In the genomic region with DNA sequence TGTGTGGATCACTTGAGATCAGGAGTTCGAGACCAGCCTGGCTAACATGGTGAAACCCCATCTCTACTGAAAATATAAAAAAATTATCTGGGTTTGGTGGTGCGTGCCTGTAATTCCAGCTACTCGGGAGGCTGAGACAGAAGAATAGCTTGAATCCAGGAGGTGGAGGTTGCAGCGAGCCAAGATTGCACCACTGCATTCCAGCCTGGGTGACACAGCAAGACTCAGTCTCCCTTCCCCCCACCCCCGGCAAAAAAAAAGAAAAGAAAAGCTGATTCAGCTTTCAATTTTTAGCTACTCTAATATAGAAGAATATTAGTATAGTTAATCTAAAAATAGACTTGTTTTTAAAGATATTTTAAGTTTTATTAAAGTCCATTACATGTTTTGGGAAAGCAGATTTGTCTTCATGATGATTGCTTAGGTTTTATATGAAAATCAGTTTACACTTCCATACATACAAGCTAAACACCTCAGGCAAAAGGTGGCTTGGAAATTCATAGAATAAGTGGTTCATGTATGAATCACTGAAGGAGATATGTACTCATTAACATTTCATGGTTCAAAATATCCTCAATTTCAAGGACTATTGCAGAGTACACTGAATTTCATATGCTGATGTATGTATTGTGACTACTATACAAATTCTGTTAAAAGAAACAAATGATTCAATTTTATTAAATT, we compare ENCODE assay signal across 21 cellular contexts.
DNase-seq lines count a peak whose midpoint lies in the region; ATAC-seq, FAIRE-seq and TF ChIP-seq lines count a peak whose summit lies in the region.
"Had no signal": no experiment of that assay in that cellular context is flagged by ENCODE, and none has a peak within 500 bp of the region (broad histone marks: within the 10 kb centered on the region; RNA-seq: fewer than 3 reads in every experiment).

No MANE protein-coding gene starts in this region.

- no peaks in the 10 kb centered on the region for H3K79me1 ChIP-seq in H1 (ENCODE audit: low read depth, low read length)
- no peaks in the 10 kb centered on the region for H3K79me1 ChIP-seq in mesenchymal stem cell (replicated peaks; ENCODE audit: low read length, poor library complexity, severe bottlenecking)

- H3K9ac ChIP-seq in H1 (replicated peaks in 1 of 4; ENCODE audit: extremely low read depth in 1 of 4, low read depth in 3 of 4, low read length in 3 of 4), result no peak overlapping the region
- no peak overlapping the region for H3K9ac ChIP-seq in mesenchymal stem cell (ENCODE audit: low read length)

- H3K9me3 ChIP-seq in H1 (ENCODE audit: insufficient read depth in 2 of 2, low read depth in 1 of 2, low read length in 1 of 2) (no peaks in the 10 kb centered on the region), mesenchymal stem cell (ENCODE audit: control insufficient read depth, low read length) (no peaks in the 10 kb centered on the region), upper lobe of left lung (no peaks in the 10 kb centered on the region)
- H3K9me3 ChIP-seq: SJCRH30 had no signal

- H3K56ac ChIP-seq in H1 (replicated peaks; ENCODE audit: insufficient read length, low read depth, low read length), result no peak overlapping the region

- H4K5ac ChIP-seq in H1 (ENCODE audit: insufficient read length, low read depth, low read length), result no peak overlapping the region

- H2BK12ac ChIP-seq in H1 (ENCODE audit: low read depth, low read length) (no peak overlapping the region), mesenchymal stem cell (ENCODE audit: low read length in 2 of 2) (no peak overlapping the region)

- no peak overlapping the region for H3K23ac ChIP-seq in H1 (ENCODE audit: insufficient read length)
- no peak overlapping the region for H3K23ac ChIP-seq in mesenchymal stem cell (ENCODE audit: low read length in 2 of 2)

- H4K91ac ChIP-seq in H1 (replicated peaks; ENCODE audit: insufficient read length, low read length) (no peak overlapping the region), mesenchymal stem cell (ENCODE audit: low read length) (no peak overlapping the region)

- no peak overlapping the region for H2BK15ac ChIP-seq in H1 (ENCODE audit: low read length)
- no peak overlapping the region for H2BK15ac ChIP-seq in mesenchymal stem cell (ENCODE audit: low read depth, poor library complexity, severe bottlenecking)

- H2BK120ac ChIP-seq in H1 (replicated peaks; ENCODE audit: low read depth, low read length) (no peak overlapping the region), mesenchymal stem cell (ENCODE audit: low read depth, low read length) (no peak overlapping the region)

- H3K4me1 ChIP-seq in H1 (replicated peaks in 1 of 4; ENCODE audit: control insufficient read depth in 3 of 4, insufficient read depth in 4 of 4, low read length in 3 of 4) (peaks cover 0 to 6% (median 0%) of the 10 kb centered on the region in 4 experiments; a peak in 1 of 7 replicates), mesenchymal stem cell (ENCODE audit: control insufficient read depth, insufficient read depth, low read depth, low read length) (peaks cover 3% of the 10 kb centered on the region), upper lobe of left lung (no peaks in the 10 kb centered on the region)
- H3K4me1 ChIP-seq: SJCRH30 had no signal

- H2BK5ac ChIP-seq in H1 (ENCODE audit: low read depth, low read length) (no peak overlapping the region), mesenchymal stem cell (ENCODE audit: low read depth, low read length, poor library complexity, severe bottlenecking) (no peak overlapping the region)

- 96% methylated on average over 5 of the region's 5 CpGs; no CpG with 5 or more reads in 1 of the 2 experiments for WGBS in H1 (ENCODE audit: extremely low coverage in 1 of 2, insufficient coverage in 1 of 2, insufficient read length in 1 of 2, insufficient replicate concordance in 2 of 2, low coverage in 1 of 2, low lambda C conversion rate in 2 of 2, missing lambda C conversion rate in 1 of 2), 2 experiments
- 100% methylated on average over 1 of the region's 5 CpGs for WGBS in mesenchymal stem cell
- WGBS in upper lobe of left lung, 2 donors, result 90% methylated on average over 5 of the region's 5 CpGs

- no peak overlapping the region for H2AFZ ChIP-seq in H1 (ENCODE audit: low read length)
- no peak overlapping the region for H2AFZ ChIP-seq in mesenchymal stem cell (ENCODE audit: low read depth, low read length)

- H2BK20ac ChIP-seq in H1 (ENCODE audit: low read length), result no peak overlapping the region

- FAIRE-seq in H1 (lab: Jason Lieb, UNC), result no peak
- FAIRE-seq: A204.1, GM19239 had no signal

- H2AK5ac ChIP-seq in H1 (ENCODE audit: low read depth, low read length) (no peak overlapping the region), mesenchymal stem cell (ENCODE audit: low read length, severe bottlenecking) (no peak overlapping the region)

- H4K8ac ChIP-seq in H1 (ENCODE audit: extremely low read depth, insufficient read depth, low read length) (no peak overlapping the region), mesenchymal stem cell (ENCODE audit: low read length) (no peak overlapping the region)

- peak; percentile 11 for DNase-seq in EH (ENCODE audit: low read depth)
- DNase-seq in M059J (ENCODE audit: low read depth), result peak; percentile 2
- DNase-seq in H1 (ENCODE audit: low read depth in 1 of 2, low spot score in 2 of 2), result no peak
- peak; percentile 15 for DNase-seq in mesenchymal stem cell
- DNase-seq in stimulated activated CD4-positive, alpha-beta T cell treated with anti-CD3 and anti-CD28 coated beads, Interleukin-4, amount 100 ng/mL, for 24 hours, result no peak
- no peak for DNase-seq in upper lobe of left lung
- no peak for DNase-seq in SIG-M5 treated with dmso at 0.1 percent for 504 hours (lab: John Stamatoyannopoulos, UW; ENCODE audit: unreplicated experiment)
- DNase-seq: COR-L47; H7; NCI-H1417 treated with DMSO at 0.1 percent for 48 hours; NCI-H2029; NCI-H2171 treated with DMSO at 0.1 percent for 48 hours; NCI-H446 treated with DMSO at 0.1 percent for 48 hours; NK-92 treated with Interleukin-12 subunit alpha and Interleukin-12 subunit beta, amount 100 ng/mL, for 24 hours; OCI-M1; RPMI8226; SJCRH30 had no signal

- no peak for ATAC-seq in upper lobe of left lung (ENCODE audit: low FRiP score in 2 of 2)

- H3K27me3 ChIP-seq in H1 (replicated peaks in 1 of 4; ENCODE audit: control insufficient read depth in 3 of 4, extremely low read depth in 1 of 4, insufficient read depth in 3 of 4, low read length in 3 of 4) (no peaks in the 10 kb centered on the region), mesenchymal stem cell (ENCODE audit: control insufficient read depth in 1 of 2, insufficient read depth in 1 of 2, low read length in 2 of 2) (no peaks in the 10 kb centered on the region), upper lobe of left lung (no peaks in the 10 kb centered on the region)
- H3K27me3 ChIP-seq: SJCRH30 had no signal

- CTCF ChIA-PET in H1 (lab: Charles Lee; ENCODE audit: partially characterized antibody), result interaction anchor here (0.7 to 1.5 kb wide), 3 partner anchors 10 to 56 kb away, joined by 3 read pairs; no protein-coding TSS in a partner anchor

- H3K79me2 ChIP-seq in H1 (ENCODE audit: control insufficient read depth in 1 of 2, insufficient read depth in 2 of 2, low read length in 2 of 2), result no peaks in the 10 kb centered on the region

- no peaks in the 10 kb centered on the region for H3K23me2 ChIP-seq in H1 (ENCODE audit: low read depth, low read length)

- no peak for TF ChIP-seq POLR2A in H1 (IDR thresholded peaks at IDR 0.05; ENCODE audit: control extremely low read depth in 1 of 2, low read depth in 2 of 2, low read length in 2 of 2)
- TF ChIP-seq POLR2A in upper lobe of left lung (IDR thresholded peaks at IDR 0.05), result no peak

- H4K20me1 ChIP-seq in H1 (replicated peaks in 1 of 2; ENCODE audit: control insufficient read depth in 1 of 2, insufficient read depth in 2 of 2, low read length in 2 of 2), result no peaks in the 10 kb centered on the region

- H3K4me2 ChIP-seq in H1 (ENCODE audit: insufficient read depth in 1 of 2, low read depth in 2 of 2, low read length in 2 of 2), result no peak overlapping the region
- no peak overlapping the region for H3K4me2 ChIP-seq in mesenchymal stem cell (ENCODE audit: low read length, poor library complexity, severe bottlenecking)

- POLR2A ChIA-PET in H1 (lab: Charles Lee; ENCODE audit: partially characterized antibody), result no interaction called here

- H3K27ac ChIP-seq in H1 (ENCODE audit: low read depth, low read length), result no peak overlapping the region
- H3K27ac ChIP-seq in mesenchymal stem cell (ENCODE audit: low read length, poor library complexity, severe bottlenecking), result no peak overlapping the region
- H3K27ac ChIP-seq in upper lobe of left lung, result no peak overlapping the region
- H3K27ac ChIP-seq: C4-2B, HL-60, SJCRH30 had no signal

- no peak for TF ChIP-seq RAD21 in H1 (IDR thresholded peaks at IDR 0.05 in 1 of 2, conservative IDR thresholded peaks at IDR 0.05 in 1 of 2; ENCODE audit: low read depth in 2 of 2, low read length in 2 of 2)

- no peak for TF ChIP-seq EP300 in H1 (IDR thresholded peaks at IDR 0.05; ENCODE audit: borderline replicate concordance in 1 of 2, low read depth in 2 of 2, low read length in 2 of 2)
- no peak for TF ChIP-seq EP300 in upper lobe of left lung (IDR thresholded peaks at IDR 0.05)

- H3K4me3 ChIP-seq in H1 (ENCODE audit: extremely low read depth in 1 of 4, insufficient read depth in 2 of 4, low read depth in 3 of 4, low read length in 4 of 4), result no peak overlapping the region
- no peak overlapping the region for H3K4me3 ChIP-seq in mesenchymal stem cell (ENCODE audit: insufficient read depth in 1 of 2, low read depth in 1 of 2, low read length in 2 of 2)
- no peak overlapping the region for H3K4me3 ChIP-seq in upper lobe of left lung
- H3K4me3 ChIP-seq: SJCRH30 had no signal

- H3K18ac ChIP-seq in H1 (ENCODE audit: extremely low read depth, low read length), result no peak overlapping the region
- no peak overlapping the region for H3K18ac ChIP-seq in mesenchymal stem cell (ENCODE audit: low read depth in 1 of 2, low read length in 2 of 2)

- no peak overlapping the region for H3K4ac ChIP-seq in H1 (replicated peaks; ENCODE audit: insufficient read length, low read depth, low read length)
- H3K4ac ChIP-seq in mesenchymal stem cell (ENCODE audit: low read depth in 1 of 2, low read length in 2 of 2), result no peak overlapping the region

- H3K36me3 ChIP-seq in H1 (ENCODE audit: control insufficient read depth in 2 of 4, insufficient read depth in 4 of 4, low read length in 3 of 4) (no peaks in the 10 kb centered on the region), mesenchymal stem cell (ENCODE audit: control insufficient read depth in 1 of 2, insufficient read depth in 2 of 2, low read depth in 1 of 2, low read length in 2 of 2) (peaks cover 0 to 2% of the 10 kb centered on the region in 2 experiments), upper lobe of left lung (no peaks in the 10 kb centered on the region)
- H3K36me3 ChIP-seq: SJCRH30 had no signal

- no peak for TF ChIP-seq CTCF in H1 (IDR thresholded peaks at IDR 0.05; ENCODE audit: control extremely low read depth in 1 of 3, insufficient read depth in 1 of 3, low read depth in 1 of 3, low read length in 3 of 3)
- TF ChIP-seq CTCF in upper lobe of left lung (IDR thresholded peaks at IDR 0.05), result no peak

- no peak overlapping the region for H3K14ac ChIP-seq in H1 (ENCODE audit: insufficient read length)
- no peak overlapping the region for H3K14ac ChIP-seq in mesenchymal stem cell (ENCODE audit: low read length in 2 of 2)

TF ChIP-seq in H1, 55 proteins besides CTCF, POLR2A, EP300 and RAD21 (continues in another document):
- TF ChIP-seq MAFK (IDR thresholded peaks at IDR 0.05; ENCODE audit: low read depth, low read length) (peak; percentile 17; the same call in 1 of the 2 replicates), BACH1 (IDR thresholded peaks at IDR 0.05; ENCODE audit: low read length) (peak; percentile 50; the same call in 1 of the 2 replicates)

Comparison
In these comparisons a context has a peak if more than half of its experiments do, and no peak if none do; other contexts are left out.
1. DNase-seq: peak in EH (single experiment), M059J (single experiment) and mesenchymal stem cell (single experiment); none in H1 (0 of 2), stimulated activated CD4-positive, alpha-beta T cell treated with anti-CD3 and anti-CD28 coated beads, Interleukin-4, amount 100 ng/mL, for 24 hours (single experiment), upper lobe of left lung (0 of 2) and SIG-M5 treated with dmso at 0.1 percent for 504 hours (single experiment).